13 cellular contexts compared by ENCODE assay signal in the genomic region with DNA sequence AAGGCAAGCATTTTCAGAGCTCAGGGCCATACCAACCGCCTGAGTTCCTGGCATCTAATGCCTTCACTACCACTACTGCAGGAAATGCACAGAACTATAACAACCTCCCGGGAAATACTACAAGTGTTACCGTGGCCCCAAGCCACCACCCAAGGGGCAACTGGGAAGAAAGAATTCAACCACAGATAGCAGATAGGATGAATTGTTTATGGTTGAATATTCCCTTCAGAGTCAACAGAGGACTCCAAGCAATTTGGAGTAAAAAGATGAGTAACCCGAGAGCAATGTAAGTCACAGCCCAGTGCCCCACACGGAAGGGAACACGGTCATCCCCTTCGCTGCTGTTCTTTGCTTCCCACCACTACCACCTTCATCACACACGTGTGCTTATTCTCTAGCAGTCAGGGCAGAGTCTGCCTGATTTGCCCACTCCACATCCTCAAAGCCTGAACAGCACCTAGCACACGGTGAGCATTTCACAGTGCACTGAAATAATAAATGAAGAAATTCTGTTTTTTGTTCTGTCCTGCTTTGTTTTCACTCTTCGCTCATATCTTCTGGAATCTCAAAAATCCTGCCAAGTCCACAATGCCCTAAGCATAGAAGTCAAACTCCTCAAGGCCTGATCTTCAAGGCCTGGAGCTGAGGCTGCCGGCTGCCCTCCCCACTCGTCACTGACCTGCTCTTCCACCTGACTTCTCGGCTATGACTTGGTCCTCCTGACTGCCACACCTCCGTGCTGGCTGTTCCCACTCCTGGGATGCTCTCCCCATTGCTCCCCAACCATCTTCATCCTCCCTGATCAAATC.
DNase-seq lines count a peak whose midpoint lies in the region; TF ChIP-seq lines count a peak whose summit lies in the region.
"Had no signal": no experiment of that assay in that cellular context is flagged by ENCODE, and none has a peak within 500 bp of the region (broad histone marks: within the 10 kb centered on the region; RNA-seq: fewer than 3 reads in every experiment).

No MANE protein-coding gene starts in this region.

- CTCF ChIA-PET in RWPE1 (lab: Yijun Ruan, JAX) (no interaction called here), Calu3 (lab: Charles Lee) (no interaction called here)

- no peak for TF ChIP-seq POLR2A in erythroblast (IDR thresholded peaks at IDR 0.05; ENCODE audit: low read length)

- no peak overlapping the region for H3K27ac Mint-ChIP-seq in Calu3 (ENCODE audit: unreplicated experiment)
- H3K27ac Mint-ChIP-seq: IgD-negative memory B cell had no signal

- H3K4me3 ChIP-seq in fibroblast of mammary gland (ENCODE audit: control insufficient read depth, low read depth, low read length): no peak overlapping the region
- no peak overlapping the region for H3K4me3 ChIP-seq in skeletal muscle cell (ENCODE audit: low read depth, low read length)

- no peak overlapping the region for H3K4me3 Mint-ChIP-seq in Calu3 (ENCODE audit: low read depth, unreplicated experiment)

- no peaks in the 10 kb centered on the region for H3K9me3 Mint-ChIP-seq in Calu3 (ENCODE audit: low read depth, unreplicated experiment)

- intact Hi-C loops in Calu3 (cut with micrococcal nuclease; ENCODE audit: unreplicated experiment): no loop called here

- POLR2A ChIA-PET in RWPE1 (lab: Yijun Ruan, JAX; ENCODE audit: low non-redundant PET): interaction anchor here (0.7 kb wide), 1 partner anchor 333 kb away, joined by 4 read pairs; no protein-coding TSS in a partner anchor

- H3K27ac ChIP-seq in RWPE1: peak overlapping the region; percentile 84
- H3K27ac ChIP-seq: VCaP had no signal

- no peaks in the 10 kb centered on the region for H3K36me3 Mint-ChIP-seq in Calu3 (ENCODE audit: insufficient read depth, unreplicated experiment)

- DNase-seq in COLO668 (lab: John Stamatoyannopoulos, UW; ENCODE audit: unreplicated experiment): peak; percentile 8
- peak; percentile 34 for DNase-seq in RWPE1 (ENCODE audit: low spot score)
- DNase-seq in fibroblast of mammary gland (ENCODE audit: low read depth): peak; percentile 71
- peak; percentile 57 for DNase-seq in skeletal muscle cell (ENCODE audit: low read depth)
- DNase-seq in DMS 273 (lab: John Stamatoyannopoulos, UW; ENCODE audit: unreplicated experiment): no peak
- DNase-seq in Calu3: no peak
- no peak for DNase-seq in erythroblast (lab: John Stamatoyannopoulos, UW)
- no peak for DNase-seq in stimulated activated CD4-positive, alpha-beta T cell treated with anti-CD3 and anti-CD28 coated beads, Interleukin-1b, Interleukin-23, amount 100 ng/mL, for 48 hours
- DNase-seq: activated gamma-delta T cell, left ventricle myocardium superior, NCI-H774 had no signal

- peaks cover 87% of the 10 kb centered on the region for H3K27me3 Mint-ChIP-seq in Calu3 (ENCODE audit: unreplicated experiment)

- TF ChIP-seq CTCF in RWPE1 (conservative IDR thresholded peaks at IDR 0.05; ENCODE audit: low read depth) (no peak), fibroblast of mammary gland (conservative IDR thresholded peaks at IDR 0.05; ENCODE audit: control insufficient read depth, insufficient read depth, low read depth, low read length) (no peak), Calu3 (IDR thresholded peaks at IDR 0.05; ENCODE audit: unreplicated experiment) (no peak)

- H3K4me1 Mint-ChIP-seq in Calu3 (ENCODE audit: low read depth, unreplicated experiment): no peaks in the 10 kb centered on the region
- H3K4me1 Mint-ChIP-seq: IgD-negative memory B cell had no signal

- no TSS peak for BruUV-seq in Calu3 (replicated peaks; lab: Mats Ljungman, UMichigan)

Comparison
In these comparisons a context has a peak if more than half of its experiments do, and no peak if none do; other contexts are left out.
1. DNase-seq: peak in COLO668 (single experiment), RWPE1 (single experiment), fibroblast of mammary gland (single experiment) and skeletal muscle cell (single experiment); none in DMS 273 (single experiment), Calu3 (single experiment), erythroblast (0 of 2) and stimulated activated CD4-positive, alpha-beta T cell treated with anti-CD3 and anti-CD28 coated beads, Interleukin-1b, Interleukin-23, amount 100 ng/mL, for 48 hours (single experiment).